In genomic region chr2:120614901-120615300, GRCh38 we compare ENCODE assay signal across 20 cellular contexts.
"Had no signal": no experiment of that assay in that cellular context is flagged by ENCODE, and none has a peak within 500 bp of the region (broad histone marks: within the 10 kb centered on the region; RNA-seq: fewer than 3 reads in every experiment).

No MANE protein-coding gene starts in this region.

- H3K36me3 Mint-ChIP-seq: activated naive CD8-positive, alpha-beta T cell treated with anti-CD3 and anti-CD28 coated beads for 36 hours; type B pancreatic cell had no signal

- H3K27me3 Mint-ChIP-seq: activated naive CD8-positive, alpha-beta T cell treated with anti-CD3 and anti-CD28 coated beads for 36 hours had no signal

- H3K27ac ChIP-seq: epithelial cell of prostate, parathyroid adenoma had no signal

- H3K9me3 ChIP-seq: thoracic aorta had no signal

- H3K79me2 ChIP-seq: parathyroid adenoma had no signal

- H3K9me3 Mint-ChIP-seq: activated B cell treated with CpG ODN at 0.5 μM for 24 hours; activated naive CD8-positive, alpha-beta T cell treated with anti-CD3 and anti-CD28 coated beads for 36 hours; activated T-cell treated with anti-CD3 and anti-CD28 coated beads, Interleukin-2, amount 50 U/mL, for 4 hours; activated T-helper 2 cell treated with anti-CD3 and anti-CD28 coated beads, Interferon-gamma antibody, Interleukin-2, Interleukin-4, amounts not matched to agents 10 μg/mL and 5 μg/mL and 100 μg/mL, durations not matched to agents 14 hours and 24 hours and 36 hours; nephron; type B pancreatic cell had no signal

- H2AFZ ChIP-seq: parathyroid adenoma had no signal

- H3K9ac ChIP-seq: parathyroid adenoma had no signal

- H3K4me3 Mint-ChIP-seq: activated B cell treated with CpG ODN at 0.5 μM for 24 hours; activated CD4-positive, alpha-beta T cell treated with anti-CD3 and anti-CD28 coated beads for 36 hours; activated naive CD8-positive, alpha-beta T cell treated with anti-CD3 and anti-CD28 coated beads for 36 hours; activated T-cell treated with anti-CD3 and anti-CD28 coated beads, Interleukin-2, amount 50 U/mL, for 4 hours; nephron; type B pancreatic cell had no signal

- H3K27ac Mint-ChIP-seq: activated B cell treated with CpG ODN at 0.5 μM for 24 hours; activated CD4-positive, alpha-beta T cell treated with anti-CD3 and anti-CD28 coated beads for 36 hours; activated naive CD8-positive, alpha-beta T cell treated with anti-CD3 and anti-CD28 coated beads for 36 hours; activated T-helper 2 cell treated with anti-CD3 and anti-CD28 coated beads, Interferon-gamma antibody, Interleukin-2, Interleukin-4, amounts not matched to agents 10 μg/mL and 5 μg/mL and 100 μg/mL, durations not matched to agents 14 hours and 24 hours and 36 hours; type B pancreatic cell had no signal

- H3K36me3 ChIP-seq: thoracic aorta had no signal

- DNase-seq: activated B cell treated with CpG ODN at 0.5 μM for 24 hours; activated CD4-positive, alpha-beta T cell treated with anti-CD3 and anti-CD28 coated beads for 36 hours; activated CD4-positive, alpha-beta T cell treated with anti-CD3 and anti-CD28 coated beads, Interleukin-2, amount 50 U/mL, for 4 hours; activated CD8-positive, alpha-beta memory T cell treated with anti-CD3 and anti-CD28 coated beads for 24 hours; activated CD8-positive, alpha-beta memory T cell treated with anti-CD3 and anti-CD28 coated beads, Interleukin-2, amount 50 U/mL, for 48 hours; activated naive CD4-positive, alpha-beta T cell treated with Interleukin-2 at 50 U/mL for 16 hours; activated naive CD8-positive, alpha-beta T cell treated with anti-CD3 and anti-CD28 coated beads for 36 hours; activated T-cell treated with anti-CD3 and anti-CD28 coated beads, Interleukin-2, amount 50 U/mL, for 4 hours; cerebellar nuclear complex; cortex of kidney; stimulated activated CD4-positive, alpha-beta T cell treated with anti-CD3 and anti-CD28 coated beads, Interleukin-4, amount 100 ng/mL, for 24 hours; stimulated activated naive CD4-positive, alpha-beta T cell treated with Interleukin-2 at 50 U/mL for 16 hours; T-helper 1 cell had no signal

- ATAC-seq: activated CD4-positive, alpha-beta T cell treated with anti-CD3 and anti-CD28 coated beads for 36 hours; activated T-cell treated with anti-CD3 and anti-CD28 coated beads, Interleukin-2, amount 50 U/mL, for 4 hours; right cardiac atrium had no signal

- H3K4me1 ChIP-seq: parathyroid adenoma had no signal

- H3K4me1 Mint-ChIP-seq: activated B cell treated with CpG ODN at 0.5 μM for 24 hours; activated CD4-positive, alpha-beta T cell treated with anti-CD3 and anti-CD28 coated beads for 36 hours; activated naive CD8-positive, alpha-beta T cell treated with anti-CD3 and anti-CD28 coated beads for 36 hours had no signal
